In genomic region chr15:69154684-69155083, GRCh38 we compare ENCODE assay signal across 14 cellular contexts. TPM values are rescaled to one million over a fixed set of nuclear protein-coding genes. Genes with fewer than 3 reads are reported as not detected.
DNase-seq lines count a peak whose midpoint lies in the region; ATAC-seq, FAIRE-seq and TF ChIP-seq lines count a peak whose summit lies in the region.
"Had no signal": no experiment of that assay in that cellular context is flagged by ENCODE, and none has a peak within 500 bp of the region (broad histone marks: within the 10 kb centered on the region; RNA-seq: fewer than 3 reads in every experiment).

No MANE protein-coding gene starts in this region.

- no peaks in the 10 kb centered on the region for H3K9me3 Mint-ChIP-seq in activated T-helper 2 cell treated with anti-CD3 and anti-CD28 coated beads, Interferon-gamma antibody, Interleukin-2, Interleukin-4, amounts not matched to agents 10 μg/mL and 5 μg/mL and 100 μg/mL, durations not matched to agents 14 hours and 24 hours and 36 hours
- H3K9me3 Mint-ChIP-seq: brain; stimulated activated memory B cell treated with anti-CD40 and anti-IgM and Interleukin-4, amounts not matched to agents 10 μg/mL and 1 μg/mL and 100 μg/mL, for 72 hours had no signal

- TF ChIP-seq CTCF in AG09309 (IDR thresholded peaks at IDR 0.05; ENCODE audit: control insufficient read depth, insufficient read depth, low read depth, low read length, missing control alignments), result no peak
- no peak for TF ChIP-seq CTCF in cardiac fibroblast (IDR thresholded peaks at IDR 0.05; ENCODE audit: low read depth, low read length)

- H3K4me3 ChIP-seq in AG09309 (ENCODE audit: control insufficient read depth, low read depth, low read length), result no peak overlapping the region
- no peak overlapping the region for H3K4me3 ChIP-seq in cardiac fibroblast (replicated peaks in 1 of 2; ENCODE audit: low read depth in 2 of 2, low read length in 2 of 2)

- no peak for ATAC-seq in GM21619 (IDR thresholded peaks at IDR 0.05; ENCODE audit: unreplicated experiment)
- no peak for ATAC-seq in sciatic nerve
- ATAC-seq: Panc1; stimulated activated memory B cell treated with anti-CD40 and anti-IgM and Interleukin-4, amounts not matched to agents 10 μg/mL and 1 μg/mL and 100 μg/mL, for 72 hours had no signal

- H3K4me1 Mint-ChIP-seq in activated T-helper 2 cell treated with anti-CD3 and anti-CD28 coated beads, Interferon-gamma antibody, Interleukin-2, Interleukin-4, amounts not matched to agents 10 μg/mL and 5 μg/mL and 100 μg/mL, durations not matched to agents 14 hours and 24 hours and 36 hours (ENCODE audit: low read depth), result no peaks in the 10 kb centered on the region
- H3K4me1 Mint-ChIP-seq: stimulated activated memory B cell treated with anti-CD40 and anti-IgM and Interleukin-4, amounts not matched to agents 10 μg/mL and 1 μg/mL and 100 μg/mL, for 72 hours had no signal

- peaks cover 63% of the 10 kb centered on the region for H3K27me3 Mint-ChIP-seq in activated T-helper 2 cell treated with anti-CD3 and anti-CD28 coated beads, Interferon-gamma antibody, Interleukin-2, Interleukin-4, amounts not matched to agents 10 μg/mL and 5 μg/mL and 100 μg/mL, durations not matched to agents 14 hours and 24 hours and 36 hours (ENCODE audit: low read depth)

- no peak overlapping the region for H3K4me3 Mint-ChIP-seq in activated T-helper 2 cell treated with anti-CD3 and anti-CD28 coated beads, Interferon-gamma antibody, Interleukin-2, Interleukin-4, amounts not matched to agents 10 μg/mL and 5 μg/mL and 100 μg/mL, durations not matched to agents 14 hours and 24 hours and 36 hours (ENCODE audit: low read depth)
- H3K4me3 Mint-ChIP-seq: brain; CD4-positive, alpha-beta memory T cell; stimulated activated memory B cell treated with anti-CD40 and anti-IgM and Interleukin-4, amounts not matched to agents 10 μg/mL and 1 μg/mL and 100 μg/mL, for 72 hours had no signal

- H3K27ac Mint-ChIP-seq in activated T-helper 2 cell treated with anti-CD3 and anti-CD28 coated beads, Interferon-gamma antibody, Interleukin-2, Interleukin-4, amounts not matched to agents 10 μg/mL and 5 μg/mL and 100 μg/mL, durations not matched to agents 14 hours and 24 hours and 36 hours, result no peak overlapping the region
- H3K27ac Mint-ChIP-seq: CD4-positive, alpha-beta memory T cell; stimulated activated memory B cell treated with anti-CD40 and anti-IgM and Interleukin-4, amounts not matched to agents 10 μg/mL and 1 μg/mL and 100 μg/mL, for 72 hours had no signal

- no peaks in the 10 kb centered on the region for H3K36me3 Mint-ChIP-seq in activated T-helper 2 cell treated with anti-CD3 and anti-CD28 coated beads, Interferon-gamma antibody, Interleukin-2, Interleukin-4, amounts not matched to agents 10 μg/mL and 5 μg/mL and 100 μg/mL, durations not matched to agents 14 hours and 24 hours and 36 hours (ENCODE audit: low read depth)
- H3K36me3 Mint-ChIP-seq: brain; CD4-positive, alpha-beta memory T cell; stimulated activated memory B cell treated with anti-CD40 and anti-IgM and Interleukin-4, amounts not matched to agents 10 μg/mL and 1 μg/mL and 100 μg/mL, for 72 hours had no signal

- intact Hi-C loops in activated T-helper 2 cell treated with anti-CD3 and anti-CD28 coated beads, Interferon-gamma antibody, Interleukin-2, Interleukin-4, amounts not matched to agents 10 μg/mL and 5 μg/mL and 100 μg/mL, durations not matched to agents 14 hours and 24 hours and 36 hours (cut with micrococcal nuclease), result no loop called here
- intact Hi-C loops in sciatic nerve (cut with DNase I), result no loop called here

- FAIRE-seq in HTR-8/SVneo (lab: Jason Lieb, UNC), result no peak

- peak; percentile 10 for DNase-seq in AG09309 (ENCODE audit: low read depth)
- DNase-seq in HTR-8/SVneo (ENCODE audit: insufficient read length, low spot score), result peak; percentile 68
- DNase-seq in cardiac fibroblast (ENCODE audit: low read depth in 2 of 2), result peak; percentile 83 to 85
- peak; percentile 14 for DNase-seq in kidney glomerular epithelial cell (lab: John Stamatoyannopoulos, UW)
- no peak for DNase-seq in T-helper 2 cell
- DNase-seq in activated T-helper 2 cell treated with anti-CD3 and anti-CD28 coated beads, Interferon-gamma antibody, Interleukin-2, Interleukin-4, amounts not matched to agents 10 μg/mL and 5 μg/mL and 100 μg/mL, durations not matched to agents 14 hours and 24 hours and 36 hours (ENCODE audit: low spot score), result no peak
- DNase-seq in sciatic nerve (ENCODE audit: low spot score), result no peak
- DNase-seq: activated T-cell treated with anti-CD3 and anti-CD28 coated beads, Interleukin-2, amount 50 U/mL, for 1 hour; CD4-positive, alpha-beta memory T cell; NCI-H345 had no signal

RNA-seq across cellular contexts. Expression of gene GLCE, which starts 5.8 kb away (rescaled TPM):
- total RNA-seq in activated T-helper 2 cell treated with anti-CD3 and anti-CD28 coated beads, Interferon-gamma antibody, Interleukin-2, Interleukin-4, amounts not matched to agents 10 μg/mL and 5 μg/mL and 100 μg/mL, durations not matched to agents 14 hours and 24 hours and 36 hours, result 2.4 and 2.5 TPM in 2 replicates
- 16.5 TPM for total RNA-seq in sciatic nerve

Comparison
In these comparisons a context has a peak if more than half of its experiments do, and no peak if none do; other contexts are left out.
1. DNase-seq: peak in AG09309 (single experiment), HTR-8/SVneo (single experiment), cardiac fibroblast (2 of 2) and kidney glomerular epithelial cell (single experiment); none in T-helper 2 cell (0 of 5), activated T-helper 2 cell treated with anti-CD3 and anti-CD28 coated beads, Interferon-gamma antibody, Interleukin-2, Interleukin-4, amounts not matched to agents 10 μg/mL and 5 μg/mL and 100 μg/mL, durations not matched to agents 14 hours and 24 hours and 36 hours (single experiment) and sciatic nerve (single experiment).